Comparison of ENCODE assay signal across 8 cellular contexts in the genomic region with DNA sequence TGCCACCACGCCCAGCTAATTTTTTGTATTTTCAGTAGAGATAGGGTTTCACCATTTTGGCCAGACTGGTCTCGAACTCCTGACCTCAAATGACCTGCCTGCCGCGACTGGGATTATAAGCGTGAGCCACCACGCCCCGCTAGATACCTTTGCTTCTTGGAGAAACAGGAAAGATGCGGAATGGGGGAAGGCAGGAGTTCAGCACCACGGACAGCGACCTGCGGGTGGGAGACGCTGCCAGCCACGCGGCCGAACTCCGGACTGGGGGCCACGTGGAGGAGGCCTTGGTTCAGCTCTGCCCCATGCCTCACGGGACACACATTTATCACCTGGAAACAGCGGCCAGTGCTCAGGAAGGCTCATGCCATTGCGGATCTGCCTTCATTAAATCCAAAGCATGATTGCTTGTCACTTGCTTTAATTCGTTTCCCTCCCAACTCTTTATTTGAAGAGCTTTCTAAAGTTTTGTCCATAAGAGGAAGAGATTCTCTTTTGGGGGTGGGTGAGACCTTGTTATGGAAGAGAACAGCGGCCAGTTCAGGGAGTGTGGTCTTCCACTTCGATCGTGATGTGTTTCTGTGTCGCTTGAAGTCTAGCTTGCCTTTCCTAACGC.
DNase-seq lines count a peak whose midpoint lies in the region; ATAC-seq and TF ChIP-seq lines count a peak whose summit lies in the region.

No MANE protein-coding gene starts in this region.

- intact Hi-C loops in IMR-90 (cut with micrococcal nuclease), result no loop called here
- intact Hi-C loops in activated CD4-positive, alpha-beta T cell treated with anti-CD3 and anti-CD28 coated beads, Interleukin-2, amount 10 ng/mL, durations not matched to agents 24 days and 14 days (cut with micrococcal nuclease), result no loop called here
- intact Hi-C loops in lower leg skin (cut with DNase I; ENCODE audit: low total_unique reads), result no loop called here

- no peak overlapping the region for H4K8ac ChIP-seq in IMR-90 (ENCODE audit: low read depth in 2 of 2, low read length in 2 of 2)

- H3K4me3 Mint-ChIP-seq in activated CD4-positive, alpha-beta T cell treated with anti-CD3 and anti-CD28 coated beads, Interleukin-2, amount 10 ng/mL, durations not matched to agents 24 days and 14 days, result no peak overlapping the region
- no peak overlapping the region for H3K4me3 Mint-ChIP-seq in stimulated activated naive B cell treated with anti-CD40 and anti-IgM and Interleukin-4, amounts not matched to agents 10 μg/mL and 1 μg/mL and 100 μg/mL, for 72 hours

- H4K5ac ChIP-seq in IMR-90 (ENCODE audit: low read depth, low read length), result no peak overlapping the region

- no peaks in the 10 kb centered on the region for H3K9me1 ChIP-seq in IMR-90 (ENCODE audit: insufficient read depth, low read length)

- H3K4ac ChIP-seq in IMR-90 (ENCODE audit: low read depth, low read length), result no peak overlapping the region

- POLR2A ChIA-PET in IMR-90 (lab: Charles Lee; ENCODE audit: unreplicated experiment), result no interaction called here

- no peaks in the 10 kb centered on the region for H3K4me1 Mint-ChIP-seq in activated CD4-positive, alpha-beta T cell treated with anti-CD3 and anti-CD28 coated beads, Interleukin-2, amount 10 ng/mL, durations not matched to agents 24 days and 14 days
- H3K4me1 Mint-ChIP-seq in stimulated activated naive B cell treated with anti-CD40 and anti-IgM and Interleukin-4, amounts not matched to agents 10 μg/mL and 1 μg/mL and 100 μg/mL, for 72 hours, result no peaks in the 10 kb centered on the region

- no peaks in the 10 kb centered on the region for H3K36me3 ChIP-seq in IMR-90 (ENCODE audit: control insufficient read depth, insufficient read depth, low read length)

- H2AK9ac ChIP-seq in IMR-90 (replicated peaks; ENCODE audit: low read depth, low read length, poor library complexity), result no peak overlapping the region

- no peaks in the 10 kb centered on the region for H3K79me1 ChIP-seq in IMR-90 (ENCODE audit: low read depth in 1 of 2, low read length in 2 of 2)

- H3K27me3 Mint-ChIP-seq in activated CD4-positive, alpha-beta T cell treated with anti-CD3 and anti-CD28 coated beads, Interleukin-2, amount 10 ng/mL, durations not matched to agents 24 days and 14 days, result no peaks in the 10 kb centered on the region
- H3K27me3 Mint-ChIP-seq in stimulated activated naive B cell treated with anti-CD40 and anti-IgM and Interleukin-4, amounts not matched to agents 10 μg/mL and 1 μg/mL and 100 μg/mL, for 72 hours, result peaks cover 64 to 65% of the 10 kb centered on the region in 2 donors

- 0 out of 2 replicates have a peak, but pooled peaks have one; percentile 40 for ATAC-seq in IMR-90 (ENCODE audit: low read depth)
- ATAC-seq in omental fat pad (ENCODE audit: low FRiP score), result no peak
- ATAC-seq in stimulated activated naive B cell treated with anti-CD40 and anti-IgM and Interleukin-4, amounts not matched to agents 10 μg/mL and 1 μg/mL and 100 μg/mL, for 72 hours (replicated peaks), result no peak
- ATAC-seq in GM19452 (IDR thresholded peaks at IDR 0.05; ENCODE audit: unreplicated experiment), result no peak
- no peak for ATAC-seq in GM21529 (IDR thresholded peaks at IDR 0.05; ENCODE audit: unreplicated experiment)

- H3K27ac ChIP-seq in IMR-90 (ENCODE audit: insufficient read depth, low read length), result no peak overlapping the region

- TF ChIP-seq CTCF in IMR-90 (conservative IDR thresholded peaks at IDR 0.05; ENCODE audit: low read depth, low read length) (no peak), omental fat pad (IDR thresholded peaks at IDR 0.05) (no peak), lower leg skin (IDR thresholded peaks at IDR 0.05) (no peak)

- dilution Hi-C loops in IMR-90 (cut with HindIII; ENCODE audit: low sequenced_read_pairs, unreplicated experiment), result no loop called here

- no peaks in the 10 kb centered on the region for H3K9me3 ChIP-seq in IMR-90 (ENCODE audit: control insufficient read depth, insufficient read depth, low read length)

- no TSS peak for BruUV-seq in IMR-90 (replicated peaks; lab: Mats Ljungman, UMichigan)

- no peak overlapping the region for H2AK5ac ChIP-seq in IMR-90 (ENCODE audit: low read depth, low read length)

- no peaks in the 10 kb centered on the region for H3K9me3 Mint-ChIP-seq in activated CD4-positive, alpha-beta T cell treated with anti-CD3 and anti-CD28 coated beads, Interleukin-2, amount 10 ng/mL, durations not matched to agents 24 days and 14 days
- no peaks in the 10 kb centered on the region for H3K9me3 Mint-ChIP-seq in stimulated activated naive B cell treated with anti-CD40 and anti-IgM and Interleukin-4, amounts not matched to agents 10 μg/mL and 1 μg/mL and 100 μg/mL, for 72 hours

- H2BK20ac ChIP-seq in IMR-90 (ENCODE audit: low read depth, low read length), result no peak overlapping the region

- no peak overlapping the region for H3K4me3 ChIP-seq in IMR-90 (ENCODE audit: insufficient read depth, low read depth, low read length)
- no peak overlapping the region for H3K4me3 ChIP-seq in lower leg skin (ENCODE audit: low read depth, poor library complexity, severe bottlenecking)

- H3K56ac ChIP-seq in IMR-90 (ENCODE audit: extremely low read depth, insufficient read depth, low read length), result no peak overlapping the region

- in situ Hi-C loops in IMR-90 (cut with MboI; ENCODE audit: low sequenced_read_pairs), result no loop called here

- 28% methylated on average over 19 of the region's 26 CpGs; no CpG with 5 or more reads in 1 of the 2 experiments for WGBS in IMR-90 (ENCODE audit: extremely low coverage in 2 of 2, insufficient read length in 1 of 2), 2 experiments
- 22 to 26% methylated on average over 24 to 26 of the region's 26 CpGs for WGBS in lower leg skin, 2 donors

- TF ChIP-seq RAD21 in IMR-90 (IDR thresholded peaks at IDR 0.05; ENCODE audit: low read length), result no peak

- no peak overlapping the region for H3K18ac ChIP-seq in IMR-90 (ENCODE audit: low read depth, low read length)

- no peak overlapping the region for H3K9ac ChIP-seq in IMR-90 (ENCODE audit: low read depth, low read length)

- no peak overlapping the region for H3K23ac ChIP-seq in IMR-90 (ENCODE audit: low read depth, low read length)

- H4K20me1 ChIP-seq in IMR-90 (ENCODE audit: insufficient read depth, low read length), result no peaks in the 10 kb centered on the region

- peak; percentile 29 for DNase-seq in IMR-90
- DNase-seq in activated CD4-positive, alpha-beta T cell treated with anti-CD3 and anti-CD28 coated beads, Interleukin-2, amount 10 ng/mL, durations not matched to agents 24 days and 14 days, result peak; percentile 87
- peak; percentile 3 for DNase-seq in fibroblast of peridontal ligament (ENCODE audit: extremely low read depth)
- DNase-seq in omental fat pad (ENCODE audit: low spot score), result peak; percentile 40
- DNase-seq in stimulated activated naive B cell treated with anti-CD40 and anti-IgM and Interleukin-4, amounts not matched to agents 10 μg/mL and 1 μg/mL and 100 μg/mL, for 72 hours, result no peak
- no peak for DNase-seq in lower leg skin (ENCODE audit: low spot score in 2 of 2)

- no peak overlapping the region for H3K27ac Mint-ChIP-seq in activated CD4-positive, alpha-beta T cell treated with anti-CD3 and anti-CD28 coated beads, Interleukin-2, amount 10 ng/mL, durations not matched to agents 24 days and 14 days
- no peak overlapping the region for H3K27ac Mint-ChIP-seq in stimulated activated naive B cell treated with anti-CD40 and anti-IgM and Interleukin-4, amounts not matched to agents 10 μg/mL and 1 μg/mL and 100 μg/mL, for 72 hours

- CTCF ChIA-PET in IMR-90 (lab: Yijun Ruan, JAX), result no interaction called here

- H3K27me3 ChIP-seq in IMR-90 (ENCODE audit: control insufficient read depth, insufficient read depth, low read length), result no peaks in the 10 kb centered on the region; the same call in none of the 2 replicates

- no peak overlapping the region for H3K14ac ChIP-seq in IMR-90 (replicated peaks; ENCODE audit: low read depth, low read length)

- no peaks in the 10 kb centered on the region for H3K36me3 Mint-ChIP-seq in activated CD4-positive, alpha-beta T cell treated with anti-CD3 and anti-CD28 coated beads, Interleukin-2, amount 10 ng/mL, durations not matched to agents 24 days and 14 days (ENCODE audit: low read depth)
- no peaks in the 10 kb centered on the region for H3K36me3 Mint-ChIP-seq in stimulated activated naive B cell treated with anti-CD40 and anti-IgM and Interleukin-4, amounts not matched to agents 10 μg/mL and 1 μg/mL and 100 μg/mL, for 72 hours

- no peak overlapping the region for H2BK5ac ChIP-seq in IMR-90 (ENCODE audit: low read depth, low read length, poor library complexity, severe bottlenecking)

- no peak overlapping the region for H2BK120ac ChIP-seq in IMR-90 (ENCODE audit: low read depth, low read length)

- no peaks in the 10 kb centered on the region for H3K4me1 ChIP-seq in IMR-90 (ENCODE audit: control insufficient read depth, insufficient read depth, low read length)

- H2AFZ ChIP-seq in IMR-90 (replicated peaks; ENCODE audit: low read length, poor library complexity), result peak overlapping the region; percentile 44

- H4K91ac ChIP-seq in IMR-90 (ENCODE audit: insufficient read depth, low read depth, low read length), result no peak overlapping the region

- TF ChIP-seq POLR2A in IMR-90 (IDR thresholded peaks at IDR 0.05; ENCODE audit: low read depth, low read length), result no peak
- no peak for TF ChIP-seq POLR2A in lower leg skin (IDR thresholded peaks at IDR 0.05)

- H3K4me2 ChIP-seq in IMR-90 (ENCODE audit: low read depth, low read length), result no peak overlapping the region

- no peak overlapping the region for H2BK15ac ChIP-seq in IMR-90 (ENCODE audit: low read depth, low read length)

TF ChIP-seq in IMR-90, 13 proteins besides CTCF, POLR2A, EP300 and RAD21:
- TF ChIP-seq SMC3 (IDR thresholded peaks at IDR 0.05; ENCODE audit: low read depth, low read length) (no peak), MAZ (IDR thresholded peaks at IDR 0.05; ENCODE audit: borderline replicate concordance, low read depth, low read length) (no peak), FOS (IDR thresholded peaks at IDR 0.05; ENCODE audit: low read depth, low read length) (no peak), MXI1 (IDR thresholded peaks at IDR 0.05; ENCODE audit: borderline replicate concordance, low read depth, low read length) (peak; percentile 97)
- TF ChIP-seq, protein P1, sequence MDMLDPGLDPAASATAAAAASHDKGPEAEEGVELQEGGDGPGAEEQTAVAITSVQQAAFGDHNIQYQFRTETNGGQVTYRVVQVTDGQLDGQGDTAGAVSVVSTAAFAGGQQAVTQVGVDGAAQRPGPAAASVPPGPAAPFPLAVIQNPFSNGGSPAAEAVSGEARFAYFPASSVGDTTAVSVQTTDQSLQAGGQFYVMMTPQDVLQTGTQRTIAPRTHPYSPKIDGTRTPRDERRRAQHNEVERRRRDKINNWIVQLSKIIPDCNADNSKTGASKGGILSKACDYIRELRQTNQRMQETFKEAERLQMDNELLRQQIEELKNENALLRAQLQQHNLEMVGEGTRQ (IDR thresholded peaks at IDR 0.05; ENCODE audit: low read depth, low read length), result peak; percentile 29; the same call in 1 of the 2 replicates

Comparison
In these comparisons a context has a peak if more than half of its experiments do, and no peak if none do; other contexts are left out.
1. DNase-seq: peak in IMR-90 (single experiment), activated CD4-positive, alpha-beta T cell treated with anti-CD3 and anti-CD28 coated beads, Interleukin-2, amount 10 ng/mL, durations not matched to agents 24 days and 14 days (single experiment), fibroblast of peridontal ligament (single experiment) and omental fat pad (single experiment); none in stimulated activated naive B cell treated with anti-CD40 and anti-IgM and Interleukin-4, amounts not matched to agents 10 μg/mL and 1 μg/mL and 100 μg/mL, for 72 hours (single experiment) and lower leg skin (0 of 2).